20 cellular contexts compared by ENCODE assay signal in genomic region chr21:30979054-30979453, GRCh38. TPM values are rescaled to one million over a fixed set of nuclear protein-coding genes. Genes with fewer than 3 reads are reported as not detected.
A peak's percentile ranks its signal among the peaks of the same experiment; 100 is the strongest.
DNase-seq lines count a peak whose midpoint lies in the region; ATAC-seq and TF ChIP-seq lines count a peak whose summit lies in the region.
"Had no signal": no experiment of that assay in that cellular context is flagged by ENCODE, and none has a peak within 500 bp of the region (broad histone marks: within the 10 kb centered on the region; RNA-seq: fewer than 3 reads in every experiment).

No MANE protein-coding gene starts in this region.

- no peaks in the 10 kb centered on the region for H3K27me3 Mint-ChIP-seq in activated T-cell treated with anti-CD3 and anti-CD28 coated beads, Interleukin-2, amount 50 U/mL, for 72 hours (ENCODE audit: low read depth)
- H3K27me3 Mint-ChIP-seq in naive thymus-derived CD4-positive, alpha-beta T cell = peaks cover 0 to 4% (median 2%) of the 10 kb centered on the region in 5 donors

- H3K4me1 Mint-ChIP-seq in activated T-cell treated with anti-CD3 and anti-CD28 coated beads, Interleukin-2, amount 50 U/mL, for 72 hours (ENCODE audit: low read depth) = peaks cover 13% of the 10 kb centered on the region
- H3K4me1 Mint-ChIP-seq in naive thymus-derived CD4-positive, alpha-beta T cell = peaks cover 6 to 29% (median 15%) of the 10 kb centered on the region in 7 donors

- intact Hi-C loops in naive thymus-derived CD4-positive, alpha-beta T cell (cut with micrococcal nuclease) = loop anchor here in 1 of 2 donors (5.0 kb wide), 1 partner anchor 33 kb away; no protein-coding TSS in a partner anchor

- H3K36me3 ChIP-seq in OCI-LY3 (replicated peaks; ENCODE audit: low read depth, low read length) = no peaks in the 10 kb centered on the region
- no peaks in the 10 kb centered on the region for H3K36me3 ChIP-seq in naive thymus-derived CD4-positive, alpha-beta T cell (ENCODE audit: control insufficient read depth in 2 of 3, insufficient read depth in 3 of 3, low read length in 3 of 3)

- H3K9me3 ChIP-seq in OCI-LY3 (ENCODE audit: insufficient read depth, low read length) = no peaks in the 10 kb centered on the region
- no peaks in the 10 kb centered on the region for H3K9me3 ChIP-seq in naive thymus-derived CD4-positive, alpha-beta T cell (ENCODE audit: control insufficient read depth in 2 of 3, low read length in 3 of 3)

- POLR2A ChIA-PET in naive thymus-derived CD4-positive, alpha-beta T cell (lab: Charles Lee) = no interaction called here

- no peaks in the 10 kb centered on the region for H3K27me3 ChIP-seq in OCI-LY3 (ENCODE audit: low read depth, low read length)
- H3K27me3 ChIP-seq in naive thymus-derived CD4-positive, alpha-beta T cell (ENCODE audit: control insufficient read depth in 2 of 2, insufficient read depth in 2 of 2, low read length in 2 of 2) = no peaks in the 10 kb centered on the region

- H2AFZ ChIP-seq in OCI-LY3 (ENCODE audit: low read depth, low read length) = peak overlapping the region; percentile 70

- no peaks in the 10 kb centered on the region for H3K79me2 ChIP-seq in OCI-LY3 (ENCODE audit: low read length)

- peak; percentile 2 to 3 for DNase-seq in activated T-cell treated with anti-CD3 and anti-CD28 coated beads, Interleukin-2, amount 50 U/mL, for 72 hours
- DNase-seq in activated T-cell treated with anti-CD3 and anti-CD28 coated beads, Interleukin-2, amount 50 U/mL, for 48 hours = no peak
- DNase-seq in naive thymus-derived CD4-positive, alpha-beta T cell = peak in 3 of 9 donors; percentile 2 to 11 (median 7)
- DNase-seq in SKM-1 (lab: John Stamatoyannopoulos, UW; ENCODE audit: unreplicated experiment) = no peak
- DNase-seq: activated CD4-positive, alpha-beta T cell treated with anti-CD3 and anti-CD28 coated beads for 1 hour; dermis blood vessel endothelial cell; glutamatergic neuron; NCI-H2107; RPMI8226; stimulated activated CD4-positive, alpha-beta T cell treated with anti-CD3 and anti-CD28 coated beads, Interleukin-15, amount 100 ng/mL, for 24 hours had no signal

- CTCF ChIA-PET in naive thymus-derived CD4-positive, alpha-beta T cell (lab: Charles Lee) = no interaction called here

- no peaks in the 10 kb centered on the region for H4K20me1 ChIP-seq in OCI-LY3 (ENCODE audit: insufficient read depth, low read length)

- peaks cover 8% of the 10 kb centered on the region for H3K4me1 ChIP-seq in OCI-LY3 (ENCODE audit: low read length)
- H3K4me1 ChIP-seq in naive thymus-derived CD4-positive, alpha-beta T cell (ENCODE audit: control insufficient read depth in 2 of 2, insufficient read depth in 2 of 2, low read length in 2 of 2) = no peaks in the 10 kb centered on the region

- H3K36me3 Mint-ChIP-seq in activated T-cell treated with anti-CD3 and anti-CD28 coated beads, Interleukin-2, amount 50 U/mL, for 72 hours (ENCODE audit: insufficient read depth in 2 of 2) = no peaks in the 10 kb centered on the region
- peaks cover 0 to 7% (median 0%) of the 10 kb centered on the region in 5 donors for H3K36me3 Mint-ChIP-seq in naive thymus-derived CD4-positive, alpha-beta T cell

- H3K4me2 ChIP-seq in OCI-LY3 (ENCODE audit: low read length) = peak overlapping the region; percentile 33

- H3K9ac ChIP-seq in OCI-LY3 (ENCODE audit: low read length) = no peak overlapping the region

- peak overlapping the region; percentile 93 for H3K27ac Mint-ChIP-seq in activated T-cell treated with anti-CD3 and anti-CD28 coated beads, Interleukin-2, amount 50 U/mL, for 72 hours
- peak overlapping the region in 6 of 9 donors; percentile 11 to 74 (median 44) for H3K27ac Mint-ChIP-seq in naive thymus-derived CD4-positive, alpha-beta T cell

- TF ChIP-seq CTCF in OCI-LY3 (IDR thresholded peaks at IDR 0.05; ENCODE audit: low read depth, low read length) = no peak

- H3K9me3 Mint-ChIP-seq in activated T-cell treated with anti-CD3 and anti-CD28 coated beads, Interleukin-2, amount 50 U/mL, for 72 hours = no peaks in the 10 kb centered on the region
- H3K9me3 Mint-ChIP-seq in naive thymus-derived CD4-positive, alpha-beta T cell = peaks cover 0 to 8% (median 0%) of the 10 kb centered on the region in 11 donors

- no peak overlapping the region for H3K4me3 ChIP-seq in OCI-LY3 (ENCODE audit: low read length)
- peak overlapping the region; percentile 10 for H3K4me3 ChIP-seq in naive thymus-derived CD4-positive, alpha-beta T cell (ENCODE audit: low read length)

- no peak overlapping the region for H3K27ac ChIP-seq in OCI-LY3 (ENCODE audit: low read length)
- H3K27ac ChIP-seq in naive thymus-derived CD4-positive, alpha-beta T cell (ENCODE audit: low read depth, low read length) = no peak overlapping the region

- peak overlapping the region; percentile 25 to 85 for H3K4me3 Mint-ChIP-seq in activated T-cell treated with anti-CD3 and anti-CD28 coated beads, Interleukin-2, amount 50 U/mL, for 72 hours
- peak overlapping the region; percentile 26 to 71 (median 64) for H3K4me3 Mint-ChIP-seq in naive thymus-derived CD4-positive, alpha-beta T cell

- peak in 1 of 2 donors; percentile 48 for ATAC-seq in activated T-cell treated with anti-CD3 and anti-CD28 coated beads, Interleukin-2, amount 50 U/mL, for 72 hours (replicated peaks in 1 of 2)
- ATAC-seq in GM18867 (IDR thresholded peaks at IDR 0.05; ENCODE audit: unreplicated experiment) (peak; percentile 51), GM21528 (IDR thresholded peaks at IDR 0.05; ENCODE audit: low FRiP score, unreplicated experiment) (no peak), HG03280 (IDR thresholded peaks at IDR 0.05; ENCODE audit: unreplicated experiment) (no peak)
- ATAC-seq in naive thymus-derived CD4-positive, alpha-beta T cell = no peak

RNA-seq across cellular contexts. Expression of gene KRTAP19-8, which starts 59.2 kb away (rescaled TPM):
- total RNA-seq in activated T-cell treated with anti-CD3 and anti-CD28 coated beads, Interleukin-2, amount 50 U/mL, for 72 hours = not detected
- total RNA-seq in naive thymus-derived CD4-positive, alpha-beta T cell = not detected
- polyA plus RNA-seq in naive thymus-derived CD4-positive, alpha-beta T cell = not detected
- total RNA-seq: dermis blood vessel endothelial cell; HT1080; lung microvascular endothelial cell; renal cortical epithelial cell; T-helper 1 cell treated with Interleukin-12 subunit alpha and Interleukin-12 subunit beta and Interleukin-4 antibody, amounts not matched to agents 30 ng/mL and 1 ng/mL, for 36 hours had no signal
- polyA plus RNA-seq: esophagus, neural cell had no signal

Comparison
In these comparisons a context has a peak if more than half of its experiments do, and no peak if none do; other contexts are left out.
1. DNase-seq: peak in activated T-cell treated with anti-CD3 and anti-CD28 coated beads, Interleukin-2, amount 50 U/mL, for 72 hours (2 of 2); none in activated T-cell treated with anti-CD3 and anti-CD28 coated beads, Interleukin-2, amount 50 U/mL, for 48 hours (0 of 2) and SKM-1 (single experiment).